Comparison of ENCODE assay signal across 8 cellular contexts in genomic region chr17:9240659-9241370, GRCh38.
DNase-seq lines count a peak whose midpoint lies in the region; ATAC-seq and TF ChIP-seq lines count a peak whose summit lies in the region.

No MANE protein-coding gene starts in this region.

- no peaks in the 10 kb centered on the region for H4K20me1 ChIP-seq in SK-N-SH (ENCODE audit: insufficient read depth)

- no peaks in the 10 kb centered on the region for H3F3A ChIP-seq in SK-N-SH (replicated peaks; ENCODE audit: insufficient read depth)

- peak; percentile 31 to 42 for TF ChIP-seq POLR2A in gastroesophageal sphincter (IDR thresholded peaks at IDR 0.05)

- H3K27me3 ChIP-seq in SK-N-SH (ENCODE audit: insufficient read depth) (no peaks in the 10 kb centered on the region), gastroesophageal sphincter (no peaks in the 10 kb centered on the region)

- TF ChIP-seq EP300 in SK-N-SH (IDR thresholded peaks at IDR 0.05; ENCODE audit: borderline replicate concordance in 1 of 2, low read depth in 1 of 2, low read length in 1 of 2) (no peak), gastroesophageal sphincter (IDR thresholded peaks at IDR 0.05) (no peak)

- CTCF ChIA-PET in SK-N-SH (lab: Yijun Ruan, JAX), result interaction anchor here (1.0 kb wide), 1 partner anchor 18 kb away, joined by 3 read pairs; no protein-coding TSS in a partner anchor

- POLR2A ChIA-PET in SK-N-SH (lab: Yijun Ruan, JAX), result no interaction called here

- no peak for TF ChIP-seq RAD21 in SK-N-SH (IDR thresholded peaks at IDR 0.05; ENCODE audit: low read length)

- H3K36me3 ChIP-seq in SK-N-SH (replicated peaks in 1 of 2; ENCODE audit: control insufficient read depth in 1 of 2, insufficient read depth in 2 of 2, low read length in 1 of 2) (no peaks in the 10 kb centered on the region), gastroesophageal sphincter (no peaks in the 10 kb centered on the region)

- peak overlapping the region; percentile 62; the same call in 1 of the 2 replicates for H3K4me2 ChIP-seq in SK-N-SH

- H3K9me3 ChIP-seq in SK-N-SH (no peaks in the 10 kb centered on the region), gastroesophageal sphincter (no peaks in the 10 kb centered on the region)

- peak; percentile 13 for DNase-seq in COLO668 (lab: John Stamatoyannopoulos, UW; ENCODE audit: unreplicated experiment)
- DNase-seq in SK-N-SH, result no peak
- peak in 45 of 56 donors; percentile 13 to 79 (median 53) for DNase-seq in nucleus accumbens (lab: John Stamatoyannopoulos, UW)
- DNase-seq in cortex of kidney (lab: John Stamatoyannopoulos, UW), result no peak
- DNase-seq in D341Med (ENCODE audit: low spot score), result no peak
- no peak for DNase-seq in NCI-H82 (lab: John Stamatoyannopoulos, UW)

- ATAC-seq in gastroesophageal sphincter (peak; percentile 41), HG03097 (IDR thresholded peaks at IDR 0.05; ENCODE audit: low FRiP score, unreplicated experiment) (no peak)

- H3K9me2 ChIP-seq in SK-N-SH, result no peaks in the 10 kb centered on the region

- TF ChIP-seq CTCF in SK-N-SH (IDR thresholded peaks at IDR 0.05) (no peak), gastroesophageal sphincter (IDR thresholded peaks at IDR 0.05) (no peak)

- H3K79me2 ChIP-seq in SK-N-SH (ENCODE audit: insufficient read depth), result no peaks in the 10 kb centered on the region

- WGBS in SK-N-SH (ENCODE audit: low lambda C conversion rate), result 100% methylated on average over 4 of the region's 17 CpGs
- WGBS in gastroesophageal sphincter (ENCODE audit: low coverage in 1 of 2), 2 donors, result 20% methylated on average over 1 of the region's 17 CpGs; no CpG with 5 or more reads in 1 of the 2 donors

- no peak overlapping the region for H3K9ac ChIP-seq in SK-N-SH

- H3K27ac ChIP-seq in SK-N-SH (ENCODE audit: low read depth in 2 of 2, low read length in 1 of 2) (no peak overlapping the region; a peak in 1 of 4 replicates), gastroesophageal sphincter (peak overlapping the region; percentile 88 to 100 (median 98))

- no peak overlapping the region for H2AFZ ChIP-seq in SK-N-SH (ENCODE audit: low read depth)

- H3K4me1 ChIP-seq in SK-N-SH (ENCODE audit: control insufficient read depth in 1 of 2, insufficient read depth in 2 of 2, low read depth in 1 of 2, low read length in 1 of 2), result peaks cover 0 to 25% of the 10 kb centered on the region in 2 experiments; a peak in 2 of 4 replicates
- peaks cover 3 to 94% (median 65%) of the 10 kb centered on the region in 3 donors for H3K4me1 ChIP-seq in gastroesophageal sphincter

- H3K4me3 ChIP-seq in SK-N-SH (ENCODE audit: low read depth in 2 of 2, low read length in 1 of 2) (no peak overlapping the region), gastroesophageal sphincter (peak overlapping the region; percentile 25 to 63)

TF ChIP-seq in SK-N-SH, 30 proteins besides CTCF, POLR2A, EP300 and RAD21:
- TF ChIP-seq YY1 (IDR thresholded peaks at IDR 0.05; ENCODE audit: low read depth) (no peak), EZH2phosphoT487 (IDR thresholded peaks at IDR 0.05; ENCODE audit: borderline replicate concordance, low read depth) (no peak), ELF1 (IDR thresholded peaks at IDR 0.05) (no peak), MEF2A (IDR thresholded peaks at IDR 0.05; ENCODE audit: borderline replicate concordance, low read depth) (no peak), TEAD4 (IDR thresholded peaks at IDR 0.05; ENCODE audit: borderline replicate concordance, insufficient read depth) (no peak), RCOR1 (IDR thresholded peaks at IDR 0.05; ENCODE audit: low read length) (no peak)
TF ChIP-seq in SK-N-SH: peak in this region for 0.

Comparison
In these comparisons a context has a peak if more than half of its experiments do, and no peak if none do; other contexts are left out.
1. DNase-seq: peak in COLO668 (single experiment) and nucleus accumbens (45 of 56); none in SK-N-SH (single experiment), cortex of kidney (single experiment), D341Med (single experiment) and NCI-H82 (single experiment).
2. H3K27ac ChIP-seq: peak in gastroesophageal sphincter (4 of 4); none in SK-N-SH (0 of 2).
3. H3K4me3 ChIP-seq: peak in gastroesophageal sphincter (2 of 2); none in SK-N-SH (0 of 2).